In genomic region chr20:10469599-10469998, GRCh38 we compare ENCODE assay signal across 8 cellular contexts. TPM values are rescaled to one million over a fixed set of nuclear protein-coding genes. Genes with fewer than 3 reads are reported as not detected.
DNase-seq lines count a peak whose midpoint lies in the region; ATAC-seq and TF ChIP-seq lines count a peak whose summit lies in the region.

No MANE protein-coding gene starts in this region.

- no peak overlapping the region for H3K4me2 ChIP-seq in MM.1S (ENCODE audit: low read depth, low read length)

- H4K20me1 ChIP-seq in MM.1S (ENCODE audit: insufficient read depth, low read length), result no peaks in the 10 kb centered on the region

- H3K79me2 ChIP-seq in MM.1S (ENCODE audit: low read length), result no peaks in the 10 kb centered on the region

- no peaks in the 10 kb centered on the region for H3F3A ChIP-seq in MM.1S (ENCODE audit: insufficient read depth, low read length)

- peaks cover 6% of the 10 kb centered on the region; the same call in 1 of the 2 replicates for H3K4me1 ChIP-seq in MM.1S (ENCODE audit: low read length)

- H3K9me3 Mint-ChIP-seq in endothelial cell (ENCODE audit: unreplicated experiment), result no peaks in the 10 kb centered on the region

- peak; percentile 68 for TF ChIP-seq CTCF in 22Rv1 (IDR thresholded peaks at IDR 0.05)
- peak; percentile 34 for TF ChIP-seq CTCF in MM.1S (IDR thresholded peaks at IDR 0.05; ENCODE audit: low read length)
- TF ChIP-seq CTCF in endothelial cell (IDR thresholded peaks at IDR 0.05; ENCODE audit: unreplicated experiment), result peak; percentile 45

- no peak overlapping the region for H3K9ac ChIP-seq in MM.1S (ENCODE audit: low read length)

- peak overlapping the region; percentile 44 for H3K27ac Mint-ChIP-seq in endothelial cell (ENCODE audit: unreplicated experiment)

- peaks cover 43% of the 10 kb centered on the region for H3K4me1 Mint-ChIP-seq in endothelial cell (ENCODE audit: unreplicated experiment)

- H3K27me3 Mint-ChIP-seq in endothelial cell (ENCODE audit: unreplicated experiment), result peaks cover 1% of the 10 kb centered on the region

- H3K4me3 ChIP-seq in MM.1S (ENCODE audit: low read length), result no peak overlapping the region

- H2AFZ ChIP-seq in MM.1S (ENCODE audit: low read length), result no peak overlapping the region

- H3K36me3 ChIP-seq in MM.1S (replicated peaks; ENCODE audit: insufficient read depth, low read length), result no peaks in the 10 kb centered on the region

- H3K27ac ChIP-seq in 22Rv1, result no peak overlapping the region
- H3K27ac ChIP-seq in MM.1S (ENCODE audit: low read length), result no peak overlapping the region

- H3K27me3 ChIP-seq in MM.1S (replicated peaks; ENCODE audit: insufficient read depth, low read length), result no peaks in the 10 kb centered on the region

- H3K4me3 Mint-ChIP-seq in endothelial cell (ENCODE audit: unreplicated experiment), result no peak overlapping the region

- H3K9me3 ChIP-seq in MM.1S (replicated peaks; ENCODE audit: insufficient read depth, low read length), result no peaks in the 10 kb centered on the region

- H3K36me3 Mint-ChIP-seq in endothelial cell (ENCODE audit: low read depth, unreplicated experiment), result no peaks in the 10 kb centered on the region

- ATAC-seq in GM21717 (IDR thresholded peaks at IDR 0.05; ENCODE audit: unreplicated experiment), result no peak

- peak; percentile 49 for DNase-seq in GM04504 (ENCODE audit: low read depth)
- DNase-seq in MM.1S, result peak; percentile 51
- peak; percentile 86 for DNase-seq in RPMI7951 (ENCODE audit: low read depth)
- DNase-seq in endothelial cell (ENCODE audit: low spot score), result peak; percentile 16
- DNase-seq in midbrain (lab: John Stamatoyannopoulos, UW), result peak; percentile 73
- DNase-seq in effector CD4-positive, alpha-beta T cell, result no peak

- H3K9me2 ChIP-seq in MM.1S (replicated peaks; ENCODE audit: insufficient read depth, low read length), result no peaks in the 10 kb centered on the region

RNA-seq across cellular contexts. Expression of gene SLX4IP, which starts 34.5 kb away (rescaled TPM):
- 3.7 and 4.7 TPM in 2 replicates for total RNA-seq in RPMI7951 (2014; rRNA removed; shearing (Covaris generic))
- total RNA-seq in endothelial cell (ENCODE audit: unreplicated experiment), result 6.8 TPM

RNA-seq across cellular contexts. Expression of gene MKKS, which starts 35.6 kb away (rescaled TPM):
- total RNA-seq in RPMI7951 (2014; rRNA removed; shearing (Covaris generic)), result 22.2 and 29.7 TPM in 2 replicates
- 10.6 TPM for total RNA-seq in endothelial cell (ENCODE audit: unreplicated experiment)
